ENCODE assay signal across 21 cellular contexts in the genomic region with DNA sequence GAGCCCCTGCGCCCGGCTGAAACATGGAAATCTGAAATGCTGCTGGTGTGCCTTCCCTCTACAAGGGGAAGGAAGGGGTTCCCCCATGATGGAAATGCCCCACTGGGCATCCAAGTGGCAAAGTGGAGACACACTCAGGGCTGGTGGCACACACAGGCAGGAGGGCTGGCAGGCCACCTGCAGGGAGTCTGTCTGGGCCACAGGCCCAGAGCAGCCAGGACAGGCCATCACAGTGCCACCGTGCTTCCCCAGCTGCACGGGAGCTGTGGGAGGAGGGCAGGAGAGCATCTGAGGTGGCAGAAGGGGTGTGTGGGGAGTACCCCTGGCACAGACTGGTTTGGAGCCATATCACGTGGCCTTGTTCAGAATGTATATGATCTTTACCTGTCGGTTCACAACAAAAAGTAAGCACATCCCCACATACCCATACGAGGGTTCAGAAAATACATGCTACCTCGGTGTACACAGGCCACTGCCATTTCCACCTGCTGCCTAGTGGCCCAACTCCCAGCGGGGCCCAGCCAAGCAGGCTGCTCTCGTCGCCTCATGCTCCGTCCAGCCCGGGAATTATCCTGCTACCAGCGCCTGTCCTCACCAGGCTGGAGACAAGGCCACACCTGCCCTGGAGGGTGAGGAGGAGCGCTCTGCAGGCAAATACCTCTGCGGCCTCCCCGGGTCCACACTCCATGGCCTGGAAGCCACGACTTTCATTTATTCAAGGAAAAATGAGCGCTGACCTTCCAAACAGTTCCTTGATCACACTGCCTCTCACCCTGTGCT. TPM values are rescaled to one million over a fixed set of nuclear protein-coding genes. Genes with fewer than 3 reads are reported as not detected.
DNase-seq lines count a peak whose midpoint lies in the region; ATAC-seq, FAIRE-seq and TF ChIP-seq lines count a peak whose summit lies in the region.
"Had no signal": no experiment of that assay in that cellular context is flagged by ENCODE, and none has a peak within 500 bp of the region (broad histone marks: within the 10 kb centered on the region; RNA-seq: fewer than 3 reads in every experiment).

No MANE protein-coding gene starts in this region.

- H3K4me3 ChIP-seq in bronchial epithelial cell (ENCODE audit: low read depth, low read length) (no peak overlapping the region), left lung (no peak overlapping the region), psoas muscle (no peak overlapping the region)
- H3K4me3 ChIP-seq: K562, MG63, SK-N-MC had no signal

- H3K4me1 ChIP-seq in left lung (peaks cover 0 to 9% of the 10 kb centered on the region in 2 donors), psoas muscle (no peaks in the 10 kb centered on the region)

- ATAC-seq in Right ventricle myocardium inferior (no peak), left cardiac atrium (no peak), left lung (no peak), psoas muscle (no peak), HG02623 (IDR thresholded peaks at IDR 0.05; ENCODE audit: unreplicated experiment) (no peak)
- ATAC-seq: K562 had no signal

- H3K9me3 ChIP-seq in left lung (no peaks in the 10 kb centered on the region), psoas muscle (no peaks in the 10 kb centered on the region)
- H3K9me3 ChIP-seq: MG63 had no signal

- TF ChIP-seq CTCF in bronchial epithelial cell (IDR thresholded peaks at IDR 0.05; ENCODE audit: insufficient read depth, low read length, severe bottlenecking) (no peak), left lung (IDR thresholded peaks at IDR 0.05) (no peak), psoas muscle (IDR thresholded peaks at IDR 0.05) (no peak)

- DNase-seq in Right ventricle myocardium inferior (ENCODE audit: missing footprints): peak; percentile 50
- no peak for DNase-seq in left cardiac atrium
- no peak for DNase-seq in bronchial epithelial cell (ENCODE audit: low read depth)
- peak; percentile 4 to 45 for DNase-seq in left lung
- peak; percentile 3 to 10 for DNase-seq in psoas muscle
- DNase-seq in GM19238 (ENCODE audit: insufficient read length, low spot score): no peak
- no peak for DNase-seq in NCI-H2107 (lab: John Stamatoyannopoulos, UW)
- DNase-seq: 8988T; CD8-positive, alpha-beta memory T cell; GF-D8; MG63; NCI-H1417; NCI-H1694 treated with DMSO at 0.1 percent for 48 hours; NCI-H2081 treated with DMSO at 0.1 percent for 48 hours; NCI-H446 treated with DMSO at 0.1 percent for 48 hours; NCI-H526 treated with DMSO at 0.1 percent for 48 hours; SHP77 treated with DMSO at 0.1 percent for 48 hours had no signal

- H3K36me3 ChIP-seq in bronchial epithelial cell (ENCODE audit: control insufficient read depth, insufficient read depth, low read length): no peaks in the 10 kb centered on the region
- H3K36me3 ChIP-seq in left lung: peaks cover 0 to 5% of the 10 kb centered on the region in 2 donors
- no peaks in the 10 kb centered on the region for H3K36me3 ChIP-seq in psoas muscle (ENCODE audit: insufficient read depth in 1 of 2, low read depth in 1 of 2)
- H3K36me3 ChIP-seq: MG63 had no signal

- WGBS in psoas muscle, 3 donors: 91 to 94% (median 91%) methylated on average over 19 of the region's 19 CpGs

- H3K27me3 ChIP-seq in bronchial epithelial cell (ENCODE audit: control insufficient read depth, insufficient read depth, low read length): no peaks in the 10 kb centered on the region
- no peaks in the 10 kb centered on the region for H3K27me3 ChIP-seq in left lung
- H3K27me3 ChIP-seq in psoas muscle (ENCODE audit: insufficient read depth in 3 of 3, low read length in 2 of 3): no peaks in the 10 kb centered on the region
- H3K27me3 ChIP-seq: MG63 had no signal

- intact Hi-C loops in Right ventricle myocardium inferior (cut with DNase I): no loop called here
- intact Hi-C loops in left cardiac atrium (cut with DNase I): no loop called here
- intact Hi-C loops in left lung (cut with DNase I): no loop called here
- intact Hi-C loops in psoas muscle (cut with DNase I): no loop called here

- H3K27ac ChIP-seq in left lung: no peak overlapping the region
- no peak overlapping the region for H3K27ac ChIP-seq in psoas muscle

- FAIRE-seq in bronchial epithelial cell (lab: Jason Lieb, UNC): peak; percentile 18
- FAIRE-seq: H54, K562 had no signal

RNA-seq across cellular contexts. Expression of gene DUSP7, which starts 22.6 kb away (rescaled TPM):
- total RNA-seq in Right ventricle myocardium inferior: 25.0 TPM
- total RNA-seq in left cardiac atrium: 10 to 100 TPM; 24.6 to 39.3 TPM
- total RNA-seq in bronchial epithelial cell: 38.2 and 42.4 TPM in 2 replicates
- 10 to 100 TPM; 35.9 to 38.3 TPM for total RNA-seq in left lung
- total RNA-seq in psoas muscle: 10 to 100 TPM in 3 of 4 donors, 1 to 10 TPM in 1; 9.7 to 31.9 (median 17.1) TPM
- polyA plus RNA-seq in psoas muscle: 10 to 100 TPM in 2 of 3 donors, 1 to 10 TPM in 1; 7.4 to 27.6 (median 15.7) TPM

Comparison
In these comparisons a context has a peak if more than half of its experiments do, and no peak if none do; other contexts are left out.
1. DNase-seq: peak in Right ventricle myocardium inferior (single experiment), left lung (2 of 2) and psoas muscle (2 of 2); none in left cardiac atrium (single experiment), bronchial epithelial cell (single experiment), GM19238 (single experiment) and NCI-H2107 (single experiment).